Comparison of ENCODE assay signal across 23 cellular contexts in the genomic region with DNA sequence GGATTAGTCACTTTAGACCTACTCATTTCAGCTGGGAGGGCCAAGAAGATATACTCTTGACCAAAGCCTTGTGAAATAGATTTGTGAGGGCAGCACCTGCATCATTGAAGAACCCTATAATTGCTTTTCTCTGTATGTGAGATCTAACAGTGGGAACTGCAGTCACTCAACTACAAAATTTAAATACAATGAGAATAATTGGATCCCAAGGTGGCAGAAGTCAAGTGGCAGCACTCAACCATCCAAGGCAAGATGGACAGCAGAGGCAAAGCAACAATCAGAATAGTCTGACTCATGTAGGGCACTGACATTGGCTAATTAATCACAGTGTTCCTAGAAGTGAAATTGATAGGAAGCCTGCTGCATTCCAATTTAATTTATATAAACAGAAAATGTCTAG.
"Had no signal": no experiment of that assay in that cellular context is flagged by ENCODE, and none has a peak within 500 bp of the region (broad histone marks: within the 10 kb centered on the region; RNA-seq: fewer than 3 reads in every experiment).

No MANE protein-coding gene starts in this region.

- DNase-seq: colonic mucosa; cortex of kidney; dermis blood vessel endothelial cell; dorsolateral prefrontal cortex; effector CD4-positive, alpha-beta T cell; effector CD8-positive, alpha-beta T cell; effector memory CD4-positive, alpha-beta T cell; effector memory CD8-positive, alpha-beta T cell; endodermal cell; erythroblast; esophagus squamous epithelium; foreskin fibroblast; foreskin keratinocyte; foreskin melanocyte; gastrocnemius medialis; glutamatergic neuron; head of caudate nucleus; heart left ventricle; heart right ventricle had no signal

- H3K4me3 ChIP-seq: colonic mucosa, coronary artery, dorsolateral prefrontal cortex, esophagus muscularis mucosa, esophagus squamous epithelium, gastrocnemius medialis, gastroesophageal sphincter, heart left ventricle, heart right ventricle had no signal

- H3K9me3 ChIP-seq: colonic mucosa, esophagus squamous epithelium, gastrocnemius medialis, gastroesophageal sphincter had no signal

- H3K27ac ChIP-seq: colonic mucosa, coronary artery, dorsolateral prefrontal cortex, epithelial cell of prostate, esophagus muscularis mucosa, esophagus squamous epithelium, foreskin keratinocyte, gastrocnemius medialis, gastroesophageal sphincter, heart left ventricle, heart right ventricle had no signal

- H3K36me3 ChIP-seq: colonic mucosa, esophagus muscularis mucosa, esophagus squamous epithelium, gastrocnemius medialis, gastroesophageal sphincter, heart left ventricle, heart right ventricle had no signal

- H3K4me1 ChIP-seq: colonic mucosa, esophagus muscularis mucosa, esophagus squamous epithelium, foreskin keratinocyte, gastrocnemius medialis, gastroesophageal sphincter, heart left ventricle, heart right ventricle had no signal
